ENCODE assay signal across 1 cellular context in genomic region chr6:142276256-142276655, GRCh38.
TF ChIP-seq lines count a peak whose summit lies in the region.

No MANE protein-coding gene starts in this region.

TF ChIP-seq in IMR-90, 13 proteins besides CTCF, POLR2A, EP300 and RAD21 (continued from another document):
- TF ChIP-seq CHD1 (IDR thresholded peaks at IDR 0.05; ENCODE audit: low read depth, low read length) = no peak
- TF ChIP-seq ELK1 (IDR thresholded peaks at IDR 0.05; ENCODE audit: borderline replicate concordance, low read depth, low read length) = no peak
- TF ChIP-seq MAZ (IDR thresholded peaks at IDR 0.05; ENCODE audit: borderline replicate concordance, low read depth, low read length) = no peak
- no peak for TF ChIP-seq FOS (IDR thresholded peaks at IDR 0.05; ENCODE audit: low read depth, low read length)
- TF ChIP-seq CEBPB (IDR thresholded peaks at IDR 0.05; ENCODE audit: low read depth, low read length) = no peak
- TF ChIP-seq RCOR1 (IDR thresholded peaks at IDR 0.05; ENCODE audit: insufficient replicate concordance, low read length) = no peak
- no peak for TF ChIP-seq RFX5 (IDR thresholded peaks at IDR 0.05; ENCODE audit: low read depth, low read length)
- no peak for TF ChIP-seq MXI1 (IDR thresholded peaks at IDR 0.05; ENCODE audit: borderline replicate concordance, low read depth, low read length)
- no peak for TF ChIP-seq SMC3 (IDR thresholded peaks at IDR 0.05; ENCODE audit: low read depth, low read length)
TF ChIP-seq in IMR-90: peak in this region for 0.
